In the genomic region with DNA sequence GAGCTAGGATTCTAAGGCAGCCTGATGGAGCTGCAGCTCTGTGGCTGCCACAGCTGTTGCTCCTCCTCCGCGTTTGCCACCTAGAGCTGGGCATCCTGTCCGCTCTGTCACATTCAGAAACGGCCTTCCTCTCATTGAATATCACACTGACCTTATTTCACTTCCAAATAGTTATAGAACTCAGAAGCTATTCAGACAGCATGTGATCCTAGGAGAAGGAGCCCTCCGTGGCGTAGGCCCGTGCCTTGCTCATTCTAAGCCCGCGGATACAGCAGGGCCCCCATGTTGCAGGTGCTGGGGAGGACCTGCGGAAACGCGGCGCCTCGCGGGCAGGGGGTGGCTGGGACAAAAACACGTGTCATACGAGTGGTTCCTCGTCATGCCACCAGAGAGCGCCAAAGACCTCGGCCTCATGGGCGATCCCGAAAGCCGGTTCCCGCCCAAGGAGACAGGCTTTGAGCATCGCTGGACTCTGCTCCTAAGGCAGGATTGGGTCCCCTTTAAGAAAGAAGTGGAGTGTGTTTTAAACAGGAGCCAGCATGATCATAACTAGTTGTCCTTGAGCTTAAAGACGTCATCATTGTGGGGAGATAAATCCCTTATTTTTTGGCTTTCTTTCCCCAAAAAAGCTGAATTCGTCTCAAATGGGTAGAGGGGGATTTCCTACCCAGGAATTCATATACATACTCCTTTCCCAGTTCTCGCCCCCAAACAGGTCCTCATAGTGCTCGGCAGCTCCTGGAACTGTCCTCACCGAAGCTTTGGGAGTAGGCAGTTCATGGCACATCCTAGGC, we compare ENCODE assay signal across 8 cellular contexts. TPM values are rescaled to one million over a fixed set of nuclear protein-coding genes. Genes with fewer than 3 reads are reported as not detected.
DNase-seq lines count a peak whose midpoint lies in the region; ATAC-seq and TF ChIP-seq lines count a peak whose summit lies in the region.

No MANE protein-coding gene starts in this region.

- H3K4me1 Mint-ChIP-seq in nephron: peaks cover 17% of the 10 kb centered on the region

- no peak overlapping the region for H3K27ac Mint-ChIP-seq in nephron

- H3K4me3 ChIP-seq in OCI-LY1 (ENCODE audit: low read depth, low read length, poor library complexity, severe bottlenecking) (no peak overlapping the region), esophagus squamous epithelium (peak overlapping the region in 1 of 4 donors; percentile 50)

- 9 to 32% methylated on average over 10 to 18 of the region's 30 CpGs for WGBS in esophagus squamous epithelium, 2 donors

- H3K9ac ChIP-seq in OCI-LY1 (ENCODE audit: low read length): peak overlapping the region; percentile 18; the same call in 1 of the 2 replicates

- no peak for TF ChIP-seq POLR2A in esophagus squamous epithelium (IDR thresholded peaks at IDR 0.05)

- DNase-seq in COR-L47 (lab: John Stamatoyannopoulos, UW) (peak; percentile 92), HPDE6-E6E7 (ENCODE audit: extremely low spot score) (peak; percentile 79), activated T-cell treated with anti-CD3 and anti-CD28 coated beads for 4 hours (peak; percentile 74), esophagus squamous epithelium (lab: John Stamatoyannopoulos, UW) (peak; percentile 25)
- peak; percentile 50 to 78 (median 65) for DNase-seq in stimulated activated naive CD4-positive, alpha-beta T cell (lab: John Stamatoyannopoulos, UW)

- H3F3A ChIP-seq in OCI-LY1 (ENCODE audit: insufficient read depth, low read length): no peaks in the 10 kb centered on the region

- intact Hi-C loops in esophagus squamous epithelium (cut with DNase I): loop anchor here (5.0 kb wide), 1 partner anchor 209 kb away; no protein-coding TSS in a partner anchor

- H4K20me1 ChIP-seq in OCI-LY1 (ENCODE audit: insufficient read depth, low read length): no peaks in the 10 kb centered on the region

- H3K4me1 ChIP-seq in OCI-LY1 (ENCODE audit: insufficient read depth, low read length, severe bottlenecking): peaks cover 10% of the 10 kb centered on the region
- H3K4me1 ChIP-seq in esophagus squamous epithelium: peaks cover 0 to 8% (median 0%) of the 10 kb centered on the region in 3 donors

- H3K4me2 ChIP-seq in OCI-LY1 (ENCODE audit: low read length): peak overlapping the region; percentile 53

- no peaks in the 10 kb centered on the region for H3K9me2 ChIP-seq in OCI-LY1 (ENCODE audit: low read depth, low read length)

- H3K27ac ChIP-seq in OCI-LY1 (ENCODE audit: low read depth, low read length, poor library complexity, severe bottlenecking) (no peak overlapping the region), esophagus squamous epithelium (no peak overlapping the region)

- peak; percentile 98 for TF ChIP-seq CTCF in OCI-LY1 (IDR thresholded peaks at IDR 0.05; ENCODE audit: low read length)
- peak; percentile 79 to 93 (median 88) for TF ChIP-seq CTCF in esophagus squamous epithelium (IDR thresholded peaks at IDR 0.05)
- TF ChIP-seq CTCF in nephron (IDR thresholded peaks at IDR 0.05; ENCODE audit: unreplicated experiment in 3 of 3): peak; percentile 86 to 94 (median 93)

- H3K27me3 ChIP-seq in OCI-LY1 (ENCODE audit: insufficient read depth, low read length) (peaks cover 13% of the 10 kb centered on the region; the same call in 1 of the 2 replicates), esophagus squamous epithelium (no peaks in the 10 kb centered on the region)

- H3K9me3 Mint-ChIP-seq in nephron: peaks cover 2% of the 10 kb centered on the region

- no peaks in the 10 kb centered on the region for H3K79me2 ChIP-seq in OCI-LY1 (ENCODE audit: insufficient read depth, low read length)

- H3K9me3 ChIP-seq in OCI-LY1 (ENCODE audit: low read length) (no peaks in the 10 kb centered on the region), esophagus squamous epithelium (no peaks in the 10 kb centered on the region)

- no peaks in the 10 kb centered on the region for H3K36me3 Mint-ChIP-seq in nephron (ENCODE audit: low read depth)

- no peaks in the 10 kb centered on the region for H3K36me3 ChIP-seq in OCI-LY1 (ENCODE audit: insufficient read depth, low read length)
- no peaks in the 10 kb centered on the region for H3K36me3 ChIP-seq in esophagus squamous epithelium

- ATAC-seq in GM21367 (IDR thresholded peaks at IDR 0.05; ENCODE audit: unreplicated experiment): peak; percentile 91

- peaks cover 16% of the 10 kb centered on the region for H3K27me3 Mint-ChIP-seq in nephron (ENCODE audit: low read depth)

- 0 out of 2 replicates have a peak overlapping the region, but pooled peaks have one; percentile 3 for H2AFZ ChIP-seq in OCI-LY1 (ENCODE audit: low read length)

- no peak overlapping the region for H3K4me3 Mint-ChIP-seq in nephron

RNA-seq across cellular contexts. Expression of a gene that starts 17.9 kb away (rescaled TPM):
- total RNA-seq in esophagus squamous epithelium: 10 to 100 TPM in 3 of 4 donors, 1 to 10 TPM in 1; 6.6 to 22.8 (median 22.1) TPM

Comparison
In these comparisons a context has a peak if more than half of its experiments do, and no peak if none do; other contexts are left out.
1. DNase-seq: peak in every context shown above with its lines; median percentile 92 in COR-L47; 79 in HPDE6-E6E7; 74 in activated T-cell treated with anti-CD3 and anti-CD28 coated beads for 4 hours; 65 in stimulated activated naive CD4-positive, alpha-beta T cell; 25 in esophagus squamous epithelium.